22 cellular contexts compared by ENCODE assay signal in the genomic region with DNA sequence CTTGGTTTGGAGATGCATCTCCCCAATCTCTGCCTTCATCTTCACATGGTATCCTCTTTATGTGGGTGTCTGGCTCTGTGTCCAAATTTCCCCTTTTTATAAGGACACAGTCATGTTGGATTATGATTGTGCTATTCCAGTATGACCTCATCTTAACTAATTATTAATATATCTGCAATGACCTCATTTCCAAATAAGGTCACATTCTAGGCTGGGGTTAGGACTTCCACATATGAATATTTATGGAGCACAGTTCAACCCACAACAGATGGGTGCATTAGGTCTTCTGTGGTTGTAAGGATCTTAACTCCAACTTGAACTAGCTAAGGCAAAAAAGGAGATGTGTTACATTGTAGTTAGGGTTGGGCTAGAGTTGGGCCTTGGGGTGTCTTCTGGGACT.
A peak's percentile ranks its signal among the peaks of the same experiment; 100 is the strongest.
DNase-seq lines count a peak whose midpoint lies in the region; ATAC-seq and TF ChIP-seq lines count a peak whose summit lies in the region.
"Had no signal": no experiment of that assay in that cellular context is flagged by ENCODE, and none has a peak within 500 bp of the region (broad histone marks: within the 10 kb centered on the region; RNA-seq: fewer than 3 reads in every experiment).

No MANE protein-coding gene starts in this region.

- peak; percentile 24 for ATAC-seq in upper lobe of right lung
- no peak for ATAC-seq in HG02588 (IDR thresholded peaks at IDR 0.05; ENCODE audit: unreplicated experiment)
- ATAC-seq in heart left ventricle, result no peak
- ATAC-seq: A549 had no signal

- H3K27me3 ChIP-seq in kidney epithelial cell (ENCODE audit: control insufficient read depth, insufficient read depth, low read length), result no peaks in the 10 kb centered on the region
- no peaks in the 10 kb centered on the region for H3K27me3 ChIP-seq in upper lobe of right lung
- H3K27me3 ChIP-seq in heart left ventricle, result no peaks in the 10 kb centered on the region
- H3K27me3 ChIP-seq: BLaER1 treated with 17β-estradiol and CSF1 and Interleukin-3, amounts not matched to agents 10 nM and 100 nM had no signal

- H3K9me3 ChIP-seq in upper lobe of right lung (no peaks in the 10 kb centered on the region), heart left ventricle (peaks cover 0 to 11% (median 0%) of the 10 kb centered on the region in 12 donors)
- H3K9me3 ChIP-seq: A549 had no signal

- H3K4me1 ChIP-seq in upper lobe of right lung (no peaks in the 10 kb centered on the region), heart left ventricle (peaks cover 0 to 4% (median 0%) of the 10 kb centered on the region in 12 donors)
- H3K4me1 ChIP-seq: A549 had no signal

- no peak overlapping the region for H3K4me3 ChIP-seq in kidney epithelial cell (ENCODE audit: low read depth, low read length)
- H3K4me3 ChIP-seq in upper lobe of right lung, result no peak overlapping the region
- H3K4me3 ChIP-seq in heart left ventricle, result no peak overlapping the region
- H3K4me3 ChIP-seq: A549; BLaER1 treated with 17β-estradiol and CSF1 and Interleukin-3, amounts not matched to agents 10 nM and 100 nM; GM23248 had no signal

- TF ChIP-seq POLR2A in heart left ventricle (IDR thresholded peaks at IDR 0.05), result no peak

- H3K27ac ChIP-seq in upper lobe of right lung, result no peak overlapping the region
- H3K27ac ChIP-seq in heart left ventricle, result no peak overlapping the region
- H3K27ac ChIP-seq: A549; BLaER1 treated with 17β-estradiol and CSF1 and Interleukin-3, amounts not matched to agents 10 nM and 100 nM; GM23248; RWPE1 had no signal

- TF ChIP-seq CTCF in kidney epithelial cell (IDR thresholded peaks at IDR 0.05; ENCODE audit: insufficient read depth, low read length, poor library complexity, severe bottlenecking), result no peak
- TF ChIP-seq CTCF in upper lobe of right lung (IDR thresholded peaks at IDR 0.05), result no peak
- TF ChIP-seq CTCF in heart left ventricle (IDR thresholded peaks at IDR 0.05), result no peak

- DNase-seq in DMS 273 treated with DMSO at 0.1 percent for 48 hours (lab: John Stamatoyannopoulos, UW) (peak; percentile 8), MV-4-11 (lab: John Stamatoyannopoulos, UW) (peak; percentile 11), kidney epithelial cell (ENCODE audit: low read depth) (peak; percentile 7), upper lobe of right lung (no peak), NCI-H345 (lab: John Stamatoyannopoulos, UW) (no peak), heart left ventricle (no peak)
- DNase-seq: AML-193; CD4-positive, alpha-beta memory T cell; GM23248; H7; IMR-90; KG1; MM.1S; NCI-H1048; NCI-H1694 treated with DMSO at 0.1 percent for 48 hours; NCI-H2227 treated with DMSO at 0.1 percent for 48 hours; NCI-H510A; SHP77 had no signal

- H3K36me3 ChIP-seq in kidney epithelial cell (ENCODE audit: control insufficient read depth, insufficient read depth, low read length) (no peaks in the 10 kb centered on the region), upper lobe of right lung (no peaks in the 10 kb centered on the region), heart left ventricle (no peaks in the 10 kb centered on the region)

- intact Hi-C loops in upper lobe of right lung (cut with DNase I), result no loop called here
- intact Hi-C loops in heart left ventricle (cut with DNase I), result loop anchor here in 8 of 10 donors (10.0 kb wide), 7 partner anchors 95 to 725 kb away; no protein-coding TSS in a partner anchor

Comparison
In these comparisons a context has a peak if more than half of its experiments do, and no peak if none do; other contexts are left out.
1. DNase-seq: peak in DMS 273 treated with DMSO at 0.1 percent for 48 hours (single experiment), MV-4-11 (single experiment) and kidney epithelial cell (single experiment); none in upper lobe of right lung (single experiment), NCI-H345 (single experiment) and heart left ventricle (0 of 5).